In genomic region chr16:57802635-57803412, GRCh38 we compare ENCODE assay signal across 1 cellular context.
TF ChIP-seq lines count a peak whose summit lies in the region.

No MANE protein-coding gene starts in this region.

TF ChIP-seq in HepG2, 621 proteins besides CTCF, POLR2A, EP300 and RAD21 (continued from another document and continues in another):
- TF ChIP-seq ZUFSP (CRISPR knock-in tag; IDR thresholded peaks at IDR 0.05; ENCODE audit: borderline replicate concordance) (no peak), SOX13 (IDR thresholded peaks at IDR 0.05) (no peak), SOX13 (CRISPR knock-in tag; conservative IDR thresholded peaks at IDR 0.05 in 1 of 2, IDR thresholded peaks at IDR 0.05 in 1 of 2) (peak in 1 of 2 experiments; percentile 31; a peak in 1 of 4 replicates), RFXAP (CRISPR knock-in tag; IDR thresholded peaks at IDR 0.05; ENCODE audit: borderline replicate concordance) (0 out of 2 replicates have a peak, but pooled peaks have one; percentile 65), SSRP1 (CRISPR knock-in tag; IDR thresholded peaks at IDR 0.05) (no peak; the same call in none of the 2 replicates), ZFX (CRISPR knock-in tag; IDR thresholded peaks at IDR 0.05; ENCODE audit: low read depth) (peak; percentile 97), STAT5B (CRISPR knock-in tag; IDR thresholded peaks at IDR 0.05) (no peak), POLR2AphosphoS5 (IDR thresholded peaks at IDR 0.05; ENCODE audit: low read depth, low read length) (peak; percentile 42; the same call in 1 of the 2 replicates), ZNF329 (CRISPR knock-in tag; IDR thresholded peaks at IDR 0.05; ENCODE audit: low read depth) (peak; percentile 56; the same call in 1 of the 2 replicates), ZNF512 (CRISPR knock-in tag; IDR thresholded peaks at IDR 0.05) (no peak; the same call in 1 of the 2 replicates), ZNF768 (CRISPR knock-in tag; IDR thresholded peaks at IDR 0.05) (peak; percentile 50), TCF7 (IDR thresholded peaks at IDR 0.05; ENCODE audit: low read depth) (0 out of 2 replicates have a peak, but pooled peaks have one; percentile 9), MAFG (CRISPR knock-in tag; IDR thresholded peaks at IDR 0.05) (no peak), CBX5 (CRISPR knock-in tag; IDR thresholded peaks at IDR 0.05; ENCODE audit: borderline replicate concordance) (peak; percentile 70; the same call in 1 of the 2 replicates), ZNF350 (CRISPR knock-in tag; IDR thresholded peaks at IDR 0.05; ENCODE audit: borderline replicate concordance, low read depth) (peak; percentile 96), U2AF1 (optimal IDR thresholded peaks at IDR 0.05; ENCODE audit: low read depth, low read length) (no peak), ASH2L (IDR thresholded peaks at IDR 0.05; ENCODE audit: insufficient read length, low read depth, low read length) (peak; percentile 83), RARG (CRISPR knock-in tag; IDR thresholded peaks at IDR 0.05; ENCODE audit: low read depth) (peak; percentile 85; the same call in 1 of the 2 replicates), YEATS2 (CRISPR knock-in tag; IDR thresholded peaks at IDR 0.05; ENCODE audit: borderline replicate concordance) (peak; percentile 15; the same call in 1 of the 2 replicates), ZHX2 (IDR thresholded peaks at IDR 0.05; ENCODE audit: low read depth) (0 out of 2 replicates have a peak, but pooled peaks have one; percentile 20), ZHX2 (CRISPR knock-in tag; IDR thresholded peaks at IDR 0.05; ENCODE audit: borderline replicate concordance) (no peak), NR1H2 (CRISPR knock-in tag; IDR thresholded peaks at IDR 0.05; ENCODE audit: borderline replicate concordance, low read depth) (peak; percentile 80; the same call in 1 of the 2 replicates), ZNF672 (CRISPR knock-in tag; IDR thresholded peaks at IDR 0.05) (peak; percentile 94), ZNF543 (CRISPR knock-in tag; IDR thresholded peaks at IDR 0.05) (peak; percentile 48), ZIK1 (CRISPR knock-in tag; IDR thresholded peaks at IDR 0.05; ENCODE audit: borderline replicate concordance, low read depth) (peak; percentile 67; the same call in 1 of the 2 replicates), TARDBP (CRISPR knock-in tag; IDR thresholded peaks at IDR 0.05) (peak; percentile 95), HNRNPL (IDR thresholded peaks at IDR 0.05; ENCODE audit: low read depth, low read length) (peak; percentile 83), CCDC6 (CRISPR knock-in tag; IDR thresholded peaks at IDR 0.05) (peak; percentile 22; the same call in 1 of the 2 replicates), HMG20B (CRISPR knock-in tag; conservative IDR thresholded peaks at IDR 0.05) (no peak), ETV5 (CRISPR knock-in tag; IDR thresholded peaks at IDR 0.05; ENCODE audit: borderline replicate concordance) (peak; percentile 31; the same call in 1 of the 2 replicates), NRL (CRISPR knock-in tag; IDR thresholded peaks at IDR 0.05; ENCODE audit: borderline replicate concordance) (peak; percentile 79), GPBP1L1 (CRISPR knock-in tag; IDR thresholded peaks at IDR 0.05) (no peak), ZFP37 (CRISPR knock-in tag; IDR thresholded peaks at IDR 0.05; ENCODE audit: borderline replicate concordance) (peak; percentile 47; the same call in 1 of the 2 replicates), ZNF512B (CRISPR knock-in tag; IDR thresholded peaks at IDR 0.05; ENCODE audit: borderline replicate concordance) (peak; percentile 65), ZNF710 (CRISPR knock-in tag; IDR thresholded peaks at IDR 0.05; ENCODE audit: borderline replicate concordance) (no peak), ARHGAP35 (CRISPR knock-in tag; IDR thresholded peaks at IDR 0.05; ENCODE audit: borderline replicate concordance) (peak; percentile 75; the same call in 1 of the 2 replicates), ZNF274 (CRISPR knock-in tag; IDR thresholded peaks at IDR 0.05) (peak; percentile 97), ZSCAN9 (CRISPR knock-in tag; IDR thresholded peaks at IDR 0.05; ENCODE audit: borderline replicate concordance) (0 out of 2 replicates have a peak, but pooled peaks have one; percentile 12), ELF1 (CRISPR knock-in tag; IDR thresholded peaks at IDR 0.05) (0 out of 2 replicates have a peak, but pooled peaks have one; percentile 20), SRSF4 (IDR thresholded peaks at IDR 0.05; ENCODE audit: low read depth, low read length, poor library complexity, severe bottlenecking) (no peak), SMYD3 (CRISPR knock-in tag; IDR thresholded peaks at IDR 0.05) (peak; percentile 95), ZNF20 (CRISPR knock-in tag; IDR thresholded peaks at IDR 0.05) (peak; percentile 75; the same call in 1 of the 2 replicates), HNRNPK (IDR thresholded peaks at IDR 0.05; ENCODE audit: low read depth, low read length, poor library complexity, severe bottlenecking) (no peak), ZNF567 (CRISPR knock-in tag; IDR thresholded peaks at IDR 0.05; ENCODE audit: borderline replicate concordance) (peak; percentile 84; the same call in 1 of the 2 replicates), HIC2 (CRISPR knock-in tag; IDR thresholded peaks at IDR 0.05; ENCODE audit: low read depth) (no peak), HMG20A (CRISPR knock-in tag; IDR thresholded peaks at IDR 0.05; ENCODE audit: borderline replicate concordance) (peak; percentile 44), POGZ (CRISPR knock-in tag; IDR thresholded peaks at IDR 0.05) (peak; percentile 45; the same call in 1 of the 2 replicates), RBFOX2 (IDR thresholded peaks at IDR 0.05; ENCODE audit: low read depth, low read length) (peak; percentile 83), ZNF251 (CRISPR knock-in tag; IDR thresholded peaks at IDR 0.05) (peak; percentile 24; the same call in 1 of the 2 replicates), ARNT2 (CRISPR knock-in tag; IDR thresholded peaks at IDR 0.05; ENCODE audit: low read depth) (peak; percentile 44; the same call in 1 of the 2 replicates)
